ENCODE assay signal across 8 cellular contexts in genomic region chr11:47766363-47767227, GRCh38. TPM values are rescaled to one million over a fixed set of nuclear protein-coding genes. Genes with fewer than 3 reads are reported as not detected.
DNase-seq lines count a peak whose midpoint lies in the region; ATAC-seq lines count a peak whose summit lies in the region.

No MANE protein-coding gene starts in this region.

- DNase-seq in ACHN (peak; percentile 64), NOMO-1 treated with dmso at 0.1 percent for 144 hours (lab: John Stamatoyannopoulos, UW; ENCODE audit: unreplicated experiment) (peak; percentile 72), myocyte (ENCODE audit: low read depth) (peak; percentile 66)
- DNase-seq in activated T-cell treated with anti-CD3 and anti-CD28 coated beads, Interleukin-2, amount 50 U/mL, for 1 hour, result peak; percentile 79
- DNase-seq in stimulated activated CD8-positive, alpha-beta memory T cell treated with anti-CD3 and anti-CD28 coated beads, Interleukin-7, amount 100 ng/mL, for 24 hours (ENCODE audit: low read depth), result peak; percentile 64

- ATAC-seq in GM18520 (IDR thresholded peaks at IDR 0.05; ENCODE audit: unreplicated experiment) (peak; percentile 25), HG03066 (IDR thresholded peaks at IDR 0.05; ENCODE audit: low read depth, unreplicated experiment) (peak; percentile 35), esophagus mucosa (peak; percentile 67)

- in situ Hi-C loops in ACHN (cut with HindIII; ENCODE audit: low pct_ligation_motif_present, low pct_unique_long_range_greater_than_20kb, low sequenced_read_pairs), result no loop called here

RNA-seq across cellular contexts. Expression of gene FNBP4, which starts 0.5 kb away (rescaled TPM):
- total RNA-seq in esophagus mucosa (49.4 TPM), myocyte (47.2 and 76.6 TPM in 2 replicates)
- polyA plus RNA-seq in myocyte (2012), result 30.8 TPM

RNA-seq across cellular contexts. Expression of gene AGBL2, which starts 51.4 kb away (rescaled TPM):
- total RNA-seq in esophagus mucosa (1.1 TPM), myocyte (0.05 and 0.67 TPM in 2 replicates)
- 1.5 TPM for polyA plus RNA-seq in myocyte (2012)

Comparison
In these comparisons a context has a peak if more than half of its experiments do, and no peak if none do; other contexts are left out.
1. Peak in every context shown above with its lines: DNase-seq and ATAC-seq.